ENCODE assay signal across 1 cellular context in the genomic region with DNA sequence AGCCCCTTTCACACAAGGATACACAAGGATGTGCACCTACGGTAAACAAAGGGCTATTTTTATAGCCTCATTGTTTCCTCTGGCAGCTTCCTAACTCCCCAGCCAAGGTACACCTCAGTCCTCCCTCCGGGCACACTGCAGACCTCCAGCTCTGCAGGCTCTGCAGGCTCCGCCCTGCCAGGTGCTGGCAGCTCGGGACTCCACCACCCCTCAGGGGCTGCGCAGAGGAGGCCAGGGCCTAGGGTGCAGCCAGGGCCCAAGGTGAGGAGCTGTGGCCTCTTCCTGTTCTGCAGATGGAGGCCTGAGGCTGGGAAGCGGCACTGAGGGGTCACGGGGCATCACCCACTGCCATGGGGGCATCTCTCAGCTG.
TF ChIP-seq lines count a peak whose summit lies in the region.

No MANE protein-coding gene starts in this region.

TF ChIP-seq in GM23338, 12 proteins besides CTCF, POLR2A, EP300 and RAD21 (continued from another document):
- no peak for TF ChIP-seq EZH2 (IDR thresholded peaks at IDR 0.05; ENCODE audit: low read depth, unreplicated experiment)
- TF ChIP-seq, protein P1, sequence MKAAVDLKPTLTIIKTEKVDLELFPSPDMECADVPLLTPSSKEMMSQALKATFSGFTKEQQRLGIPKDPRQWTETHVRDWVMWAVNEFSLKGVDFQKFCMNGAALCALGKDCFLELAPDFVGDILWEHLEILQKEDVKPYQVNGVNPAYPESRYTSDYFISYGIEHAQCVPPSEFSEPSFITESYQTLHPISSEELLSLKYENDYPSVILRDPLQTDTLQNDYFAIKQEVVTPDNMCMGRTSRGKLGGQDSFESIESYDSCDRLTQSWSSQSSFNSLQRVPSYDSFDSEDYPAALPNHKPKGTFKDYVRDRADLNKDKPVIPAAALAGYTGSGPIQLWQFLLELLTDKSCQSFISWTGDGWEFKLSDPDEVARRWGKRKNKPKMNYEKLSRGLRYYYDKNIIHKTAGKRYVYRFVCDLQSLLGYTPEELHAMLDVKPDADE (IDR thresholded peaks at IDR 0.05): no peak
- TF ChIP-seq ZNF331 (CRISPR knock-in tag; IDR thresholded peaks at IDR 0.05; ENCODE audit: low read depth): no peak
- TF ChIP-seq NANOG (IDR thresholded peaks at IDR 0.05; ENCODE audit: borderline replicate concordance): no peak
- TF ChIP-seq, protein P2, sequence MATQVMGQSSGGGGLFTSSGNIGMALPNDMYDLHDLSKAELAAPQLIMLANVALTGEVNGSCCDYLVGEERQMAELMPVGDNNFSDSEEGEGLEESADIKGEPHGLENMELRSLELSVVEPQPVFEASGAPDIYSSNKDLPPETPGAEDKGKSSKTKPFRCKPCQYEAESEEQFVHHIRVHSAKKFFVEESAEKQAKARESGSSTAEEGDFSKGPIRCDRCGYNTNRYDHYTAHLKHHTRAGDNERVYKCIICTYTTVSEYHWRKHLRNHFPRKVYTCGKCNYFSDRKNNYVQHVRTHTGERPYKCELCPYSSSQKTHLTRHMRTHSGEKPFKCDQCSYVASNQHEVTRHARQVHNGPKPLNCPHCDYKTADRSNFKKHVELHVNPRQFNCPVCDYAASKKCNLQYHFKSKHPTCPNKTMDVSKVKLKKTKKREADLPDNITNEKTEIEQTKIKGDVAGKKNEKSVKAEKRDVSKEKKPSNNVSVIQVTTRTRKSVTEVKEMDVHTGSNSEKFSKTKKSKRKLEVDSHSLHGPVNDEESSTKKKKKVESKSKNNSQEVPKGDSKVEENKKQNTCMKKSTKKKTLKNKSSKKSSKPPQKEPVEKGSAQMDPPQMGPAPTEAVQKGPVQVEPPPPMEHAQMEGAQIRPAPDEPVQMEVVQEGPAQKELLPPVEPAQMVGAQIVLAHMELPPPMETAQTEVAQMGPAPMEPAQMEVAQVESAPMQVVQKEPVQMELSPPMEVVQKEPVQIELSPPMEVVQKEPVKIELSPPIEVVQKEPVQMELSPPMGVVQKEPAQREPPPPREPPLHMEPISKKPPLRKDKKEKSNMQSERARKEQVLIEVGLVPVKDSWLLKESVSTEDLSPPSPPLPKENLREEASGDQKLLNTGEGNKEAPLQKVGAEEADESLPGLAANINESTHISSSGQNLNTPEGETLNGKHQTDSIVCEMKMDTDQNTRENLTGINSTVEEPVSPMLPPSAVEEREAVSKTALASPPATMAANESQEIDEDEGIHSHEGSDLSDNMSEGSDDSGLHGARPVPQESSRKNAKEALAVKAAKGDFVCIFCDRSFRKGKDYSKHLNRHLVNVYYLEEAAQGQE (IDR thresholded peaks at IDR 0.05; ENCODE audit: unreplicated experiment): no peak
- no peak for TF ChIP-seq CREB1 (CRISPR knock-in tag; IDR thresholded peaks at IDR 0.05; ENCODE audit: low read depth)
- TF ChIP-seq ZNF114 (CRISPR knock-in tag; IDR thresholded peaks at IDR 0.05): no peak
- no peak for TF ChIP-seq POLR2AphosphoS5 (IDR thresholded peaks at IDR 0.05; ENCODE audit: low read depth)
- no peak for TF ChIP-seq STAT1 (IDR thresholded peaks at IDR 0.05; ENCODE audit: unreplicated experiment)
- no peak for TF ChIP-seq JUNB (IDR thresholded peaks at IDR 0.05; ENCODE audit: unreplicated experiment)
- no peak for TF ChIP-seq EZH2phosphoT487 (IDR thresholded peaks at IDR 0.05; ENCODE audit: unreplicated experiment)
TF ChIP-seq in GM23338: peak in this region for 0.
